11 cellular contexts compared by ENCODE assay signal in the genomic region with DNA sequence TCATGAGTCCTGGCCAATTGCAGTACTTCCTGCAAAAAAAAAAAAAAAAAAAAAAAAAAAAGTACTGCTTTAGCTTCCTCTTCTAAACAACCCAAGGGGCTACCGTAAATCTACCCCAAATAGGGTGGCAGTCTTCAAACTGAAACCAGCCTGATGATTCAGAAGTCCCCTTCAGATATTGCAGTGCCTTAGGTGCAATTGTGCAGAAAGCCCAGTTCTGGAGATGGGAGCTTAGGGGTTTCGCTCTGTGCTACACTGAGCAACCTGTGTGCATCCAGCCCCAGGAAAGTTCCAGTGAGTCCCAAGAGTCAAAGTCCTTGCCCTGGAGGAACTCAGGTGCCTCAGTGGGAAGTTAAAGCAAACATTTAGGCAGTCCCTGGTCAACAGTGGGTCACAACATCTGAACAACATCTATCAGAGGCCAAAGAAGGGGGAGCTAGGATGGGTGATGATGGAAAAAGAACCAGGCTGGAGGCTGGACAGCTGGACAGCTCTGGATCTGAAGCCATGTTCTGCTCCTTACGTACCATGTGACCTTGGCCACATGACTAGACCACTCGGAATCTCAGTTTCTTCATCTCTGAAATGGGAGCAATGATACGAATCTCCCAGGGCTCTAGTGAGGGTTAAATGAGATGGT. TPM values are rescaled to one million over a fixed set of nuclear protein-coding genes. Genes with fewer than 3 reads are reported as not detected.
DNase-seq lines count a peak whose midpoint lies in the region; ATAC-seq, FAIRE-seq and TF ChIP-seq lines count a peak whose summit lies in the region.
"Had no signal": no experiment of that assay in that cellular context is flagged by ENCODE, and none has a peak within 500 bp of the region (broad histone marks: within the 10 kb centered on the region; RNA-seq: fewer than 3 reads in every experiment).

No MANE protein-coding gene starts in this region.

- no peaks in the 10 kb centered on the region for H3K79me2 ChIP-seq in Loucy (ENCODE audit: insufficient read depth, low read length)
- H3K79me2 ChIP-seq in GM12878 (ENCODE audit: control insufficient read depth, insufficient read depth, low read length) = no peaks in the 10 kb centered on the region

- H4K20me1 ChIP-seq in Loucy (ENCODE audit: insufficient read depth, low read length, poor library complexity, severe bottlenecking) = no peaks in the 10 kb centered on the region
- no peaks in the 10 kb centered on the region for H4K20me1 ChIP-seq in GM12878 (ENCODE audit: control insufficient read depth, insufficient read depth)

- no peak for TF ChIP-seq CTCF in left ventricle myocardium inferior (IDR thresholded peaks at IDR 0.05; ENCODE audit: borderline replicate concordance)
- TF ChIP-seq CTCF in Loucy (conservative IDR thresholded peaks at IDR 0.05; ENCODE audit: low read length) = no peak
- TF ChIP-seq CTCF in GM12878 (IDR thresholded peaks at IDR 0.05 in 2 of 3, conservative IDR thresholded peaks at IDR 0.05 in 1 of 3; ENCODE audit: control insufficient read depth in 2 of 3, extremely low read depth in 1 of 3, insufficient read depth in 1 of 3, low read depth in 3 of 3, low read length in 3 of 3) = no peak
- TF ChIP-seq CTCF in upper lobe of right lung (IDR thresholded peaks at IDR 0.05) = no peak
- TF ChIP-seq CTCF in adrenal gland (IDR thresholded peaks at IDR 0.05) = no peak

- WGBS in GM12878 (ENCODE audit: insufficient coverage, insufficient replicate concordance, low lambda C conversion rate, missing lambda C conversion rate) = 5% methylated on average over 5 of the region's 5 CpGs
- WGBS in adrenal gland, 4 donors = 62 to 85% (median 75%) methylated on average over 5 of the region's 5 CpGs

- TF ChIP-seq RAD21 in GM12878 (IDR thresholded peaks at IDR 0.05; ENCODE audit: insufficient read depth, low read depth, low read length) = no peak

- H3K27me3 ChIP-seq in left ventricle myocardium inferior (ENCODE audit: low read depth) = peaks cover 9% of the 10 kb centered on the region
- no peaks in the 10 kb centered on the region for H3K27me3 ChIP-seq in Loucy (ENCODE audit: insufficient read depth, low read length, poor library complexity, severe bottlenecking)
- no peaks in the 10 kb centered on the region for H3K27me3 ChIP-seq in GM12878 (replicated peaks in 1 of 2; ENCODE audit: control insufficient read depth in 2 of 2, insufficient read depth in 2 of 2, low read length in 1 of 2)
- H3K27me3 ChIP-seq in upper lobe of right lung = no peaks in the 10 kb centered on the region
- no peaks in the 10 kb centered on the region for H3K27me3 ChIP-seq in adrenal gland

- TF ChIP-seq POLR2A in GM12878 (IDR thresholded peaks at IDR 0.05; ENCODE audit: low read depth, low read length) (no peak), adrenal gland (IDR thresholded peaks at IDR 0.05) (no peak)

- DNase-seq in left ventricle myocardium inferior = no peak
- no peak for DNase-seq in left cardiac atrium
- no peak for DNase-seq in GM12878 (ENCODE audit: low read depth, low spot score)
- no peak for DNase-seq in upper lobe of right lung
- no peak for DNase-seq in adrenal gland
- no peak for DNase-seq in stimulated activated CD4-positive, alpha-beta T cell treated with anti-CD3 and anti-CD28 coated beads, Interleukin-15, amount 100 ng/mL, for 24 hours
- DNase-seq: NCI-H82 had no signal

- no peak for TF ChIP-seq EP300 in GM12878 (IDR thresholded peaks at IDR 0.05; ENCODE audit: borderline replicate concordance in 1 of 2, control insufficient read depth in 1 of 2, low read depth in 2 of 2, low read length in 2 of 2)

- SMC1A ChIA-PET in GM12878 (lab: Charles Lee; ENCODE audit: uncharacterized antibody, unreplicated experiment) = interaction anchor here (0.6 to 9.7 kb wide), 23 partner anchors 8 to 356 kb away, joined by 3 to 95 read pairs (median 4); no protein-coding TSS in a partner anchor

- no TSS peak for BruUV-seq in GM12878 (replicated peaks; lab: Mats Ljungman, UMichigan)

- peak overlapping the region; percentile 81 for H3K27ac ChIP-seq in left ventricle myocardium inferior (replicated peaks)
- peak overlapping the region; percentile 65 for H3K27ac ChIP-seq in GM12878 (ENCODE audit: control insufficient read depth, insufficient read depth)
- H3K27ac ChIP-seq in upper lobe of right lung = peak overlapping the region; percentile 67
- peak overlapping the region in 2 of 5 donors; percentile 45 to 68 for H3K27ac ChIP-seq in adrenal gland

- RAD21 ChIA-PET in GM12878 (lab: Charles Lee; ENCODE audit: unreplicated experiment) = interaction anchor here (0.6 to 5.4 kb wide), 17 partner anchors 7 to 644 kb away, joined by 3 to 51 read pairs (median 5); partner anchors contain the start of genes CIITA and NUBP1

- no peaks in the 10 kb centered on the region for H3K9me3 ChIP-seq in left ventricle myocardium inferior (replicated peaks)
- H3K9me3 ChIP-seq in Loucy (ENCODE audit: insufficient read depth, low read depth, low read length) = no peaks in the 10 kb centered on the region
- H3K9me3 ChIP-seq in GM12878 (replicated peaks; ENCODE audit: control insufficient read depth, insufficient read depth, low read length) = no peaks in the 10 kb centered on the region
- H3K9me3 ChIP-seq in upper lobe of right lung = no peaks in the 10 kb centered on the region
- no peaks in the 10 kb centered on the region for H3K9me3 ChIP-seq in adrenal gland (replicated peaks in 1 of 3)
- H3K9me3 ChIP-seq: thoracic aorta had no signal

- POLR2A ChIA-PET in GM12878 (lab: Charles Lee) = interaction anchor here (0.6 to 2.4 kb wide), 19 partner anchors 9 to 444 kb away, joined by 3 to 12 read pairs (median 4); no protein-coding TSS in a partner anchor

- no peak overlapping the region for H2AFZ ChIP-seq in Loucy (ENCODE audit: low read length)
- no peak overlapping the region for H2AFZ ChIP-seq in GM12878 (ENCODE audit: control insufficient read depth, low read depth, low read length)

- intact Hi-C loops in left ventricle myocardium inferior (cut with micrococcal nuclease) (no loop called here), left cardiac atrium (cut with DNase I) (no loop called here), GM12878 (cut with micrococcal nuclease; ENCODE audit: unreplicated experiment) (loop anchor here (1.0 to 2.0 kb wide), 2 partner anchors 27 to 49 kb away; no protein-coding TSS in a partner anchor), upper lobe of right lung (cut with DNase I) (no loop called here), adrenal gland (cut with DNase I) (no loop called here)

- H3K9me2 ChIP-seq in Loucy (replicated peaks; ENCODE audit: low read depth, low read length) = no peaks in the 10 kb centered on the region

- H3K4me2 ChIP-seq in Loucy (ENCODE audit: low read depth, low read length, poor library complexity, severe bottlenecking) = peak overlapping the region; percentile 73
- peak overlapping the region; percentile 99 for H3K4me2 ChIP-seq in GM12878 (ENCODE audit: control insufficient read depth, insufficient read depth)

- H3K4me1 ChIP-seq in left ventricle myocardium inferior (peaks cover 56% of the 10 kb centered on the region), Loucy (ENCODE audit: insufficient read depth, low read length, poor library complexity, severe bottlenecking) (peaks cover 26% of the 10 kb centered on the region), GM12878 (ENCODE audit: control insufficient read depth, insufficient read depth, low read length) (peaks cover 79% of the 10 kb centered on the region), upper lobe of right lung (peaks cover 45% of the 10 kb centered on the region), adrenal gland (replicated peaks in 1 of 2) (peaks cover 0 to 20% of the 10 kb centered on the region in 2 donors)

- no peak overlapping the region for H3K4me3 ChIP-seq in left ventricle myocardium inferior
- no peak overlapping the region for H3K4me3 ChIP-seq in Loucy (ENCODE audit: low read length, poor library complexity, severe bottlenecking)
- H3K4me3 ChIP-seq in GM12878 = no peak overlapping the region
- H3K4me3 ChIP-seq in upper lobe of right lung = no peak overlapping the region
- no peak overlapping the region for H3K4me3 ChIP-seq in adrenal gland
- H3K4me3 ChIP-seq: thoracic aorta had no signal

- H3K36me3 ChIP-seq in left ventricle myocardium inferior (no peaks in the 10 kb centered on the region), Loucy (ENCODE audit: insufficient read depth, low read length) (no peaks in the 10 kb centered on the region), GM12878 (ENCODE audit: control insufficient read depth in 2 of 2, insufficient read depth in 2 of 2, low read length in 1 of 2) (no peaks in the 10 kb centered on the region), upper lobe of right lung (no peaks in the 10 kb centered on the region), adrenal gland (replicated peaks in 1 of 2) (no peaks in the 10 kb centered on the region)
- H3K36me3 ChIP-seq: thoracic aorta had no signal

- H3F3A ChIP-seq in Loucy (ENCODE audit: low read depth) = no peaks in the 10 kb centered on the region

- CTCF ChIA-PET in GM12878 (lab: Yijun Ruan, JAX) = interaction anchor here (0.8 to 3.4 kb wide), 5 partner anchors 8 to 358 kb away, joined by 4 to 21 read pairs (median 7); partner anchors contain the start of gene CIITA

- ATAC-seq in left cardiac atrium (no peak), GM12878 (peak; percentile 59), upper lobe of right lung (no peak), GM21528 (IDR thresholded peaks at IDR 0.05; ENCODE audit: low FRiP score, unreplicated experiment) (no peak)

- FAIRE-seq in GM12878 (lab: Jason Lieb, UNC) = no peak

- H3K9ac ChIP-seq in Loucy (ENCODE audit: low read depth, low read length, poor library complexity, severe bottlenecking) = no peak overlapping the region
- peak overlapping the region; percentile 35; the same call in 1 of the 2 replicates for H3K9ac ChIP-seq in GM12878 (ENCODE audit: control insufficient read depth, insufficient read depth, low read length)

- in situ Hi-C loops in GM12878 (cut with MboI) = no loop called here

RNA-seq across cellular contexts. Expression of gene CIITA, which starts 6.7 kb away (rescaled TPM):
- total RNA-seq in left ventricle myocardium inferior = 9.4 TPM
- 1 to 10 TPM; 6.6 to 9.9 TPM for total RNA-seq in left cardiac atrium
- total RNA-seq in GM12878 (2013; cell fraction: nucleolus; rRNA removed) = 733 and 778 TPM in 2 replicates
- 49.6 and 51.4 TPM in 2 replicates for total RNA-seq in GM12878 (2014; rRNA removed)
- 31.0 and 37.4 TPM in 2 replicates for total RNA-seq in GM12878 (2014; rRNA removed; fragmentation: Illumina TruSeq; extraction: Trizol)
- 84.6 and 95.8 TPM in 2 replicates for total RNA-seq in GM12878 (2021)
- 32.4 TPM for polyA plus RNA-seq in GM12878 (2011; ENCODE audit: low read depth)
- polyA plus RNA-seq in GM12878 (2011; rRNA removed) = 139 and 145 TPM in 2 replicates
- 85.3 and 89.0 TPM in 2 replicates for polyA plus RNA-seq in GM12878 (2011; cell fraction: cytosol; rRNA removed)
- 371 and 391 TPM in 2 replicates for polyA plus RNA-seq in GM12878 (2011; cell fraction: nucleus; rRNA removed)
- polyA plus RNA-seq in GM12878 (2012) = 50.3 and 56.0 TPM in 2 replicates
- 35.7 and 51.1 TPM in 2 replicates for polyA plus RNA-seq in GM12878 (2014; fragmentation: Illumina TruSeq; extraction: Trizol)
- polyA plus RNA-seq in GM12878 (2014; fragmentation: Nextera tagmentation; extraction: Ambion mirVana) = 10 to 100 TPM; 11.5 to 12.5 TPM
- polyA plus RNA-seq in GM12878 (2014; rRNA removed) = 74.5 and 82.5 TPM in 2 replicates
- polyA plus RNA-seq in GM12878 (2016; fragmentation: Nextera tagmentation; extraction: Ambion mirVana) = 10 to 100 TPM; 45.3 to 48.2 TPM
- 158 and 163 TPM in 2 replicates for polyA minus RNA-seq in GM12878 (2011; rRNA and poly(A)+ RNA removed)
- polyA minus RNA-seq in GM12878 (2011; cell fraction: cytosol; rRNA and poly(A)+ RNA removed) = 30.1 and 45.4 TPM in 2 replicates
- 156 and 242 TPM in 2 replicates for polyA minus RNA-seq in GM12878 (2011; cell fraction: nucleus; rRNA and poly(A)+ RNA removed)
- total RNA-seq in upper lobe of right lung = 78.9 TPM
- 10 to 100 TPM in 7 of 8 donors, 1 to 10 TPM in 1; 6.5 to 48.1 (median 20.6) TPM for total RNA-seq in adrenal gland
- 10 to 100 TPM in 1 of 3 donors, 1 to 10 TPM in 2; 4.4 to 37.2 (median 7.9) TPM for polyA plus RNA-seq in adrenal gland

RNA-seq across cellular contexts. Expression of gene TVP23A, which starts 51.7 kb away (rescaled TPM):
- total RNA-seq in left ventricle myocardium inferior = 0.22 TPM
- total RNA-seq in left cardiac atrium = 1 to 10 TPM in 1 of 2 donors, under 1 TPM in 1; 0.80 to 1.3 TPM
- total RNA-seq in GM12878 (2013; cell fraction: nucleolus; rRNA removed) = 10.6 and 11.7 TPM in 2 replicates
- total RNA-seq in GM12878 (2014; rRNA removed) = 1.1 and 1.9 TPM in 2 replicates
- 1.5 and 1.7 TPM in 2 replicates for total RNA-seq in GM12878 (2014; rRNA removed; fragmentation: Illumina TruSeq; extraction: Trizol)
- 1.6 and 1.7 TPM in 2 replicates for total RNA-seq in GM12878 (2021)
- polyA plus RNA-seq in GM12878 (2011; ENCODE audit: low read depth) = 3.2 TPM
- 2.6 and 2.8 TPM in 2 replicates for polyA plus RNA-seq in GM12878 (2011; rRNA removed)
- polyA plus RNA-seq in GM12878 (2011; cell fraction: cytosol; rRNA removed) = 1.2 and 1.6 TPM in 2 replicates
- polyA plus RNA-seq in GM12878 (2011; cell fraction: nucleus; rRNA removed) = 1.2 and 1.8 TPM in 2 replicates
- 6.8 and 7.4 TPM in 2 replicates for polyA plus RNA-seq in GM12878 (2012)
- polyA plus RNA-seq in GM12878 (2014; fragmentation: Illumina TruSeq; extraction: Trizol) = 1.9 and 2.8 TPM in 2 replicates
- polyA plus RNA-seq in GM12878 (2014; fragmentation: Nextera tagmentation; extraction: Ambion mirVana) = 1 to 10 TPM; 4.6 to 6.4 TPM
- polyA plus RNA-seq in GM12878 (2014; rRNA removed) = 1.4 and 1.8 TPM in 2 replicates
- polyA plus RNA-seq in GM12878 (2016; fragmentation: Nextera tagmentation; extraction: Ambion mirVana) = 1 to 10 TPM; 3.4 to 3.6 TPM
- 0.88 and 1.5 TPM in 2 replicates for polyA minus RNA-seq in GM12878 (2011; rRNA and poly(A)+ RNA removed)
- 0.94 TPM in 1 of 2 replicates, not detected in the other for polyA minus RNA-seq in GM12878 (2011; cell fraction: cytosol; rRNA and poly(A)+ RNA removed)
- 0.57 and 0.60 TPM in 2 replicates for polyA minus RNA-seq in GM12878 (2011; cell fraction: nucleus; rRNA and poly(A)+ RNA removed)
- total RNA-seq in upper lobe of right lung = 0.69 TPM
- 1 to 10 TPM in 2 of 8 donors, under 1 TPM in 5, not detected in 1; 0.17 to 1.3 (median 0.39) TPM for total RNA-seq in adrenal gland
- polyA plus RNA-seq in adrenal gland = under 1 TPM; 0.40 to 0.80 (median 0.68) TPM
- total RNA-seq: CD4-positive, alpha-beta memory T cell had no signal
